8 cellular contexts compared by ENCODE assay signal in the genomic region with DNA sequence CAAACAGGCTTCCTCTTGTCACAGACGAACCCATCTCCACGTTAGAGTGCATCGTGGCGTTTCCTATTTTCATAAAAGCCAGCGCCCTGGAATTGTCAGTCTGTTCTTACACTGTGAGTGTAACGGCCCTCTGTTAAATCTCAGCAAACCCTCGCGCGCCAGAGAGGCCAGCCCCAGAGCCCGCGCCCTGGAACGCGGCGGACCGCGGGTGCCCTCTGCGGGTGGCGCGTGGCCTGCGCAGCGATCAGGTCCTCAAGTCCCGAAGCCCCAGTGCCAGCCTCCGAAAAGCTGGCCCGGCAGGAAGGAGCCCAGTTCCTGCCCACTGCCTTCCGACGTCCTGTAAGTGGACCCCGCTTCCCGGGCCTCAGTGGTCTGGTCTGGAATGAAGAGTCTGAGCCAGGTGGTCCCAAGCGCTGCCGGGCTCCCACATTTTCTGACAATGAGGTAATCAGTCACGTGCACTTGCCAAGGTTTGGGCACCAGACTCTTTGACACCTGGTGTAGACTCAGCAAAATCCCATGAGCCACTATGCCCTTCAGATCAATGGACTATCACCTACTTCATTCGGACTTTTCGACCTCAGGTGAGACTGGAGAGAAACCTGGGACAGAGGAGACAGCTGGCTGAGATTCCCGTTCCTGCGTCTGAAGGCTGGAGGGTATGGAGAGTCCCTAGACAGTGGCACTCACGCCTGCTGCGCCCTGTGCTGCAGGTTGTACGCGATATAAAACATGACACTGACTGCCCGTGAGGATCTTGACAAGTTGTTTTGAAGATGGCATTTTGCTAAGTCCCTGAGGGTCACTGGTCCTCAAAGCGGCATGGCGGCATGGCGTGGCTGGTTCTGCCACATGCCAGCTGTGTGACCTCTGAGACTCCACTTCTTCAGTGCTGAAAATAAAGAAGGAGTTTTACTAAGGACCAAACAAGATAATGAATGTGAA.
A peak's percentile ranks its signal among the peaks of the same experiment; 100 is the strongest.
DNase-seq lines count a peak whose midpoint lies in the region; ATAC-seq and TF ChIP-seq lines count a peak whose summit lies in the region.

No MANE protein-coding gene starts in this region.

- no peak for DNase-seq in AG09309 (ENCODE audit: low read depth)
- peak; percentile 14 for DNase-seq in NCI-H446 treated with DMSO at 0.1 percent for 48 hours (lab: John Stamatoyannopoulos, UW)
- peak; percentile 86 for DNase-seq in activated CD4-positive, alpha-beta memory T cell treated with anti-CD3 and anti-CD28 coated beads for 36 hours
- peak; percentile 87 for DNase-seq in medulla oblongata (ENCODE audit: extremely low spot score)
- DNase-seq in stimulated activated CD4-positive, alpha-beta T cell treated with anti-CD3 and anti-CD28 coated beads, TNF-alpha, amount 100 ng/mL, for 48 hours (ENCODE audit: low read depth in 3 of 3): peak; percentile 56 to 69 (median 57)

- ATAC-seq in GM18867 (IDR thresholded peaks at IDR 0.05; ENCODE audit: unreplicated experiment) (peak; percentile 90), HG03103 (IDR thresholded peaks at IDR 0.05; ENCODE audit: low read depth, unreplicated experiment) (peak; percentile 82)

- H3K4me1 Mint-ChIP-seq in activated CD4-positive, alpha-beta memory T cell treated with anti-CD3 and anti-CD28 coated beads for 36 hours (ENCODE audit: low read depth): peaks cover 8% of the 10 kb centered on the region

- H3K27me3 Mint-ChIP-seq in activated CD4-positive, alpha-beta memory T cell treated with anti-CD3 and anti-CD28 coated beads for 36 hours: peaks cover 40% of the 10 kb centered on the region

- H3K27ac ChIP-seq in ectodermal cell (ENCODE audit: insufficient read depth, low read depth, low read length, poor library complexity, severe bottlenecking): no peak overlapping the region

- H3K4me3 Mint-ChIP-seq in activated CD4-positive, alpha-beta memory T cell treated with anti-CD3 and anti-CD28 coated beads for 36 hours: peak overlapping the region; percentile 69

- WGBS in ectodermal cell, 2 experiments: 29% methylated on average over 43 of the region's 43 CpGs

- H3K9me3 ChIP-seq in ectodermal cell (ENCODE audit: control insufficient read depth, low read length): no peaks in the 10 kb centered on the region

- H3K4me3 ChIP-seq in AG09309 (ENCODE audit: control insufficient read depth, low read depth, low read length) (peak overlapping the region; percentile 58), ectodermal cell (ENCODE audit: insufficient read depth, low read depth, low read length) (peak overlapping the region; percentile 49)

- POLR2A ChIA-PET in activated CD4-positive, alpha-beta memory T cell treated with anti-CD3 and anti-CD28 coated beads for 36 hours (lab: Charles Lee): interaction anchor here (0.6 to 2.4 kb wide), 5 partner anchors 53 to 497 kb away, joined by 3 to 14 read pairs (median 4); a partner anchor contains a TSS

- H3K27ac Mint-ChIP-seq in activated CD4-positive, alpha-beta memory T cell treated with anti-CD3 and anti-CD28 coated beads for 36 hours: no peak overlapping the region

- H3K27me3 ChIP-seq in ectodermal cell (ENCODE audit: control insufficient read depth, insufficient read depth, low read length, poor library complexity, severe bottlenecking): peaks cover 45% of the 10 kb centered on the region

- intact Hi-C loops in activated CD4-positive, alpha-beta memory T cell treated with anti-CD3 and anti-CD28 coated beads for 36 hours (cut with micrococcal nuclease): loop anchor here (1.0 to 10.0 kb wide), 4 partner anchors 123 to 481 kb away; no protein-coding TSS in a partner anchor

- H3K36me3 Mint-ChIP-seq in activated CD4-positive, alpha-beta memory T cell treated with anti-CD3 and anti-CD28 coated beads for 36 hours: no peaks in the 10 kb centered on the region

- H3K4me1 ChIP-seq in ectodermal cell (ENCODE audit: control insufficient read depth, insufficient read depth, low read length): no peaks in the 10 kb centered on the region

- H3K9me3 Mint-ChIP-seq in activated CD4-positive, alpha-beta memory T cell treated with anti-CD3 and anti-CD28 coated beads for 36 hours: no peaks in the 10 kb centered on the region

- no peaks in the 10 kb centered on the region for H3K36me3 ChIP-seq in ectodermal cell (ENCODE audit: control insufficient read depth, insufficient read depth, low read length)

- TF ChIP-seq CTCF in AG09309 (IDR thresholded peaks at IDR 0.05; ENCODE audit: control insufficient read depth, insufficient read depth, low read depth, low read length, missing control alignments): peak; percentile 82

- CTCF ChIA-PET in activated CD4-positive, alpha-beta memory T cell treated with anti-CD3 and anti-CD28 coated beads for 36 hours (lab: Charles Lee): interaction anchor here (0.6 to 5.2 kb wide), 55 partner anchors 10 to 496 kb away, joined by 3 to 245 read pairs (median 4); a partner anchor contains a TSS
